ENCODE assay signal across 1 cellular context in genomic region chr2:61898810-61899209, GRCh38.
A peak's percentile ranks its signal among the peaks of the same experiment; 100 is the strongest.
TF ChIP-seq lines count a peak whose summit lies in the region.

No MANE protein-coding gene starts in this region.

TF ChIP-seq in HepG2, 621 proteins besides CTCF, POLR2A, EP300 and RAD21:
- 0 out of 2 replicates have a peak, but pooled peaks have one; percentile 22 for TF ChIP-seq KAT8 (CRISPR knock-in tag; IDR thresholded peaks at IDR 0.05)
- TF ChIP-seq ZNF331 (CRISPR knock-in tag; IDR thresholded peaks at IDR 0.05): peak; percentile 30; the same call in 1 of the 2 replicates
- peak; percentile 29; the same call in 1 of the 2 replicates for TF ChIP-seq KMT2B (CRISPR knock-in tag; IDR thresholded peaks at IDR 0.05)
- no peak for TF ChIP-seq JARID2 (CRISPR knock-in tag; IDR thresholded peaks at IDR 0.05; ENCODE audit: insufficient replicate concordance)
- peak in 1 of 2 experiments; percentile 59; a peak in 1 of 4 replicates for TF ChIP-seq HMGXB4 (CRISPR knock-in tag; IDR thresholded peaks at IDR 0.05; ENCODE audit: borderline replicate concordance in 1 of 2, low read depth in 1 of 2)
- no peak for TF ChIP-seq ZNF501 (CRISPR knock-in tag; IDR thresholded peaks at IDR 0.05)
- peak; percentile 61 for TF ChIP-seq TEAD3 (CRISPR knock-in tag; optimal IDR thresholded peaks at IDR 0.05; ENCODE audit: borderline replicate concordance)
- TF ChIP-seq, protein P1, sequence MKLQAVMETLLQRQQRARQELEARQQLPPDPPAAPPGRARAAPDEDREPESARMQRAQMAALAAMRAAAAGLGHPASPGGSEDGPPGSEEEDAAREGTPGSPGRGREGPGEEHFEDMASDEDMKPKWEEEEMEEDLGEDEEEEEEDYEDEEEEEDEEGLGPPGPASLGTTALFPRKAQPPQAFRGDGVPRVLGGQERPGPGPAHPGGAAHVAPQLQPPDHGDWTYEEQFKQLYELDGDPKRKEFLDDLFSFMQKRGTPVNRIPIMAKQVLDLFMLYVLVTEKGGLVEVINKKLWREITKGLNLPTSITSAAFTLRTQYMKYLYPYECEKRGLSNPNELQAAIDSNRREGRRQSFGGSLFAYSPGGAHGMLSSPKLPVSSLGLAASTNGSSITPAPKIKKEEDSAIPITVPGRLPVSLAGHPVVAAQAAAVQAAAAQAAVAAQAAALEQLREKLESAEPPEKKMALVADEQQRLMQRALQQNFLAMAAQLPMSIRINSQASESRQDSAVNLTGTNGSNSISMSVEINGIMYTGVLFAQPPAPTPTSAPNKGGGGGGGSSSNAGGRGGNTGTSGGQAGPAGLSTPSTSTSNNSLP (IDR thresholded peaks at IDR 0.05; ENCODE audit: low read depth, low read length): no peak
- TF ChIP-seq STAG1 (CRISPR knock-in tag; IDR thresholded peaks at IDR 0.05): peak; percentile 84
- TF ChIP-seq ZKSCAN5 (CRISPR knock-in tag; IDR thresholded peaks at IDR 0.05): no peak
- TF ChIP-seq SMC3 (IDR thresholded peaks at IDR 0.05; ENCODE audit: low read length): peak; percentile 69
- TF ChIP-seq ERF (CRISPR knock-in tag; IDR thresholded peaks at IDR 0.05): 0 out of 2 replicates have a peak, but pooled peaks have one; percentile 14
- TF ChIP-seq YEATS2 (CRISPR knock-in tag; IDR thresholded peaks at IDR 0.05; ENCODE audit: borderline replicate concordance): 0 out of 2 replicates have a peak, but pooled peaks have one; percentile 30
- no peak for TF ChIP-seq E2F5 (CRISPR knock-in tag; conservative IDR thresholded peaks at IDR 0.05)
